In the genomic region with DNA sequence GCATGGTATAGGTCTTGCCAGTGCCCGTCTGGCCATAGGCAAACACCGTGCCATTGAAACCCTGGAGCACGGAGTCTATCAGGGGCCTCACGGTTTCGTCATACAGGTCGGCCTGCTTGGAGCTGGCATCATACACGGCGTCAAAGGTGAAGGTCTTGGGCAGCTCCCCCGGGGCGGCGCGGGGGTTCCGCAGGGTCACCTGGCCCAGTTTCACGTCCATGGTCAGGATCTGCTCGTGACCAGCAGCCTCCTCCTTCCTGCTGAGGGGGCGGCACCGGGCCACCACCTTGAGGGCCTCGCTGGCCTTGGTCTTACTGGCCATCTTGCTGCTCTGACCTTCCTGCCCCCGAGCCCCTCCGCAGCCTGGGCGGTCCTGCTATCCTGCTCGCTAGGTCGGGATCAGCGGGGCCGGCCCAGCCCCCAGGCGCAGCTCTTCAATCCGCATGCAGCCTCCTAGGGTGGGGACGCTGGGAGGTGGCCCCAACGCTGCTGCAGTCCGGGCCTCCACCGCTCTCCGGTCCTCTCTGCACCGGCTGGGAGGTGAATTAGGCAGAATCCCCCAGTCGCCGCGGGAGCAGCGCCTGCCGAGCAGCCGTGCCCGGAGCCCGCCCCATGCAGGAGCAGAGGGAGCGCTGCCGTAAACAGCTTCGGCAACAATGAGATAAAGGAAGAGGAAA, we compare ENCODE assay signal across 1 cellular context.
TF ChIP-seq lines count a peak whose summit lies in the region.

No MANE protein-coding gene starts in this region.

TF ChIP-seq in HepG2, 621 proteins besides CTCF, POLR2A, EP300 and RAD21 (continued from another document and continues in another):
- TF ChIP-seq PRDM10 (CRISPR knock-in tag; IDR thresholded peaks at IDR 0.05; ENCODE audit: low read depth) (peak; percentile 12; the same call in 1 of the 2 replicates), ZNF441 (CRISPR knock-in tag; IDR thresholded peaks at IDR 0.05; ENCODE audit: borderline replicate concordance) (peak; percentile 17; the same call in 1 of the 2 replicates), ZNF644 (CRISPR knock-in tag; IDR thresholded peaks at IDR 0.05; ENCODE audit: low read depth) (no peak), TAF1 (CRISPR knock-in tag; IDR thresholded peaks at IDR 0.05) (no peak; the same call in 1 of the 2 replicates), GZF1 (CRISPR knock-in tag; IDR thresholded peaks at IDR 0.05) (peak; percentile 36; the same call in 1 of the 2 replicates), NR2C2 (CRISPR knock-in tag; IDR thresholded peaks at IDR 0.05; ENCODE audit: borderline replicate concordance) (peak; percentile 54), REPIN1 (CRISPR knock-in tag; IDR thresholded peaks at IDR 0.05; ENCODE audit: borderline replicate concordance, low read depth) (peak; percentile 63; the same call in 1 of the 2 replicates), ZNF260 (CRISPR knock-in tag; IDR thresholded peaks at IDR 0.05; ENCODE audit: borderline replicate concordance, low read depth) (no peak), ZNF619 (CRISPR knock-in tag; IDR thresholded peaks at IDR 0.05) (peak; percentile 75; the same call in 1 of the 2 replicates), ARNTL (CRISPR knock-in tag; IDR thresholded peaks at IDR 0.05) (no peak), HNF4A (CRISPR knock-in tag; IDR thresholded peaks at IDR 0.05) (0 out of 2 replicates have a peak, but pooled peaks have one; percentile 15), TARDBP (CRISPR knock-in tag; IDR thresholded peaks at IDR 0.05) (peak; percentile 83; the same call in 1 of the 2 replicates), ARID5B (CRISPR knock-in tag; IDR thresholded peaks at IDR 0.05) (peak; percentile 27; the same call in 1 of the 2 replicates), KDM2A (CRISPR knock-in tag; IDR thresholded peaks at IDR 0.05; ENCODE audit: borderline replicate concordance, low read depth) (peak; percentile 38; the same call in 1 of the 2 replicates), ZNF839 (CRISPR knock-in tag; IDR thresholded peaks at IDR 0.05; ENCODE audit: borderline replicate concordance) (0 out of 2 replicates have a peak, but pooled peaks have one; percentile 34), GATAD2A (CRISPR knock-in tag; IDR thresholded peaks at IDR 0.05) (peak; percentile 28; the same call in 1 of the 2 replicates), PHF8 (CRISPR knock-in tag; IDR thresholded peaks at IDR 0.05) (peak; percentile 51), SRSF1 (optimal IDR thresholded peaks at IDR 0.05; ENCODE audit: low read depth, low read length) (peak; percentile 71), NR2F6 (IDR thresholded peaks at IDR 0.05) (peak; percentile 39; the same call in 1 of the 2 replicates), NR2F6 (CRISPR knock-in tag; IDR thresholded peaks at IDR 0.05) (peak; percentile 68), PITX1 (CRISPR knock-in tag; IDR thresholded peaks at IDR 0.05) (peak; percentile 41; the same call in 1 of the 2 replicates), RARA (CRISPR knock-in tag; IDR thresholded peaks at IDR 0.05) (peak; percentile 65), ZNF24 (IDR thresholded peaks at IDR 0.05) (no peak), PREB (CRISPR knock-in tag; IDR thresholded peaks at IDR 0.05) (no peak), NFKB2 (CRISPR knock-in tag; IDR thresholded peaks at IDR 0.05; ENCODE audit: borderline replicate concordance) (0 out of 2 replicates have a peak, but pooled peaks have one; percentile 19), ZNF136 (CRISPR knock-in tag; IDR thresholded peaks at IDR 0.05; ENCODE audit: low read depth) (0 out of 2 replicates have a peak, but pooled peaks have one; percentile 78), ZBTB21 (CRISPR knock-in tag; IDR thresholded peaks at IDR 0.05) (peak; percentile 58; the same call in 1 of the 2 replicates), TIGD3 (CRISPR knock-in tag; IDR thresholded peaks at IDR 0.05; ENCODE audit: borderline replicate concordance) (no peak)
- TF ChIP-seq, protein P1, sequence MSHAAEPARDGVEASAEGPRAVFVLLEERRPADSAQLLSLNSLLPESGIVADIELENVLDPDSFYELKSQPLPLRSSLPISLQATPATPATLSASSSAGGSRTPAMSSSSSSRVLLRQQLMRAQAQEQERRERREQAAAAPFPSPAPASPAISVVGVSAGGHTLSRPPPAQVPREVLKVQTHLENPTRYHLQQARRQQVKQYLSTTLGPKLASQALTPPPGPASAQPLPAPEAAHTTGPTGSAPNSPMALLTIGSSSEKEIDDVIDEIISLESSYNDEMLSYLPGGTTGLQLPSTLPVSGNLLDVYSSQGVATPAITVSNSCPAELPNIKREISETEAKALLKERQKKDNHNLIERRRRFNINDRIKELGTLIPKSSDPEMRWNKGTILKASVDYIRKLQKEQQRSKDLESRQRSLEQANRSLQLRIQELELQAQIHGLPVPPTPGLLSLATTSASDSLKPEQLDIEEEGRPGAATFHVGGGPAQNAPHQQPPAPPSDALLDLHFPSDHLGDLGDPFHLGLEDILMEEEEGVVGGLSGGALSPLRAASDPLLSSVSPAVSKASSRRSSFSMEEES (CRISPR knock-in tag; IDR thresholded peaks at IDR 0.05): 0 out of 2 replicates have a peak, but pooled peaks have one; percentile 18
- TF ChIP-seq, protein P2, sequence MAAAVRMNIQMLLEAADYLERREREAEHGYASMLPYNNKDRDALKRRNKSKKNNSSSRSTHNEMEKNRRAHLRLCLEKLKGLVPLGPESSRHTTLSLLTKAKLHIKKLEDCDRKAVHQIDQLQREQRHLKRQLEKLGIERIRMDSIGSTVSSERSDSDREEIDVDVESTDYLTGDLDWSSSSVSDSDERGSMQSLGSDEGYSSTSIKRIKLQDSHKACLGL (CRISPR knock-in tag; IDR thresholded peaks at IDR 0.05): peak; percentile 50; the same call in 1 of the 2 replicates
- TF ChIP-seq, protein P3, sequence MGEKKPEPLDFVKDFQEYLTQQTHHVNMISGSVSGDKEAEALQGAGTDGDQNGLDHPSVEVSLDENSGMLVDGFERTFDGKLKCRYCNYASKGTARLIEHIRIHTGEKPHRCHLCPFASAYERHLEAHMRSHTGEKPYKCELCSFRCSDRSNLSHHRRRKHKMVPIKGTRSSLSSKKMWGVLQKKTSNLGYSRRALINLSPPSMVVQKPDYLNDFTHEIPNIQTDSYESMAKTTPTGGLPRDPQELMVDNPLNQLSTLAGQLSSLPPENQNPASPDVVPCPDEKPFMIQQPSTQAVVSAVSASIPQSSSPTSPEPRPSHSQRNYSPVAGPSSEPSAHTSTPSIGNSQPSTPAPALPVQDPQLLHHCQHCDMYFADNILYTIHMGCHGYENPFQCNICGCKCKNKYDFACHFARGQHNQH (CRISPR knock-in tag; IDR thresholded peaks at IDR 0.05): no peak
- TF ChIP-seq, protein P4, sequence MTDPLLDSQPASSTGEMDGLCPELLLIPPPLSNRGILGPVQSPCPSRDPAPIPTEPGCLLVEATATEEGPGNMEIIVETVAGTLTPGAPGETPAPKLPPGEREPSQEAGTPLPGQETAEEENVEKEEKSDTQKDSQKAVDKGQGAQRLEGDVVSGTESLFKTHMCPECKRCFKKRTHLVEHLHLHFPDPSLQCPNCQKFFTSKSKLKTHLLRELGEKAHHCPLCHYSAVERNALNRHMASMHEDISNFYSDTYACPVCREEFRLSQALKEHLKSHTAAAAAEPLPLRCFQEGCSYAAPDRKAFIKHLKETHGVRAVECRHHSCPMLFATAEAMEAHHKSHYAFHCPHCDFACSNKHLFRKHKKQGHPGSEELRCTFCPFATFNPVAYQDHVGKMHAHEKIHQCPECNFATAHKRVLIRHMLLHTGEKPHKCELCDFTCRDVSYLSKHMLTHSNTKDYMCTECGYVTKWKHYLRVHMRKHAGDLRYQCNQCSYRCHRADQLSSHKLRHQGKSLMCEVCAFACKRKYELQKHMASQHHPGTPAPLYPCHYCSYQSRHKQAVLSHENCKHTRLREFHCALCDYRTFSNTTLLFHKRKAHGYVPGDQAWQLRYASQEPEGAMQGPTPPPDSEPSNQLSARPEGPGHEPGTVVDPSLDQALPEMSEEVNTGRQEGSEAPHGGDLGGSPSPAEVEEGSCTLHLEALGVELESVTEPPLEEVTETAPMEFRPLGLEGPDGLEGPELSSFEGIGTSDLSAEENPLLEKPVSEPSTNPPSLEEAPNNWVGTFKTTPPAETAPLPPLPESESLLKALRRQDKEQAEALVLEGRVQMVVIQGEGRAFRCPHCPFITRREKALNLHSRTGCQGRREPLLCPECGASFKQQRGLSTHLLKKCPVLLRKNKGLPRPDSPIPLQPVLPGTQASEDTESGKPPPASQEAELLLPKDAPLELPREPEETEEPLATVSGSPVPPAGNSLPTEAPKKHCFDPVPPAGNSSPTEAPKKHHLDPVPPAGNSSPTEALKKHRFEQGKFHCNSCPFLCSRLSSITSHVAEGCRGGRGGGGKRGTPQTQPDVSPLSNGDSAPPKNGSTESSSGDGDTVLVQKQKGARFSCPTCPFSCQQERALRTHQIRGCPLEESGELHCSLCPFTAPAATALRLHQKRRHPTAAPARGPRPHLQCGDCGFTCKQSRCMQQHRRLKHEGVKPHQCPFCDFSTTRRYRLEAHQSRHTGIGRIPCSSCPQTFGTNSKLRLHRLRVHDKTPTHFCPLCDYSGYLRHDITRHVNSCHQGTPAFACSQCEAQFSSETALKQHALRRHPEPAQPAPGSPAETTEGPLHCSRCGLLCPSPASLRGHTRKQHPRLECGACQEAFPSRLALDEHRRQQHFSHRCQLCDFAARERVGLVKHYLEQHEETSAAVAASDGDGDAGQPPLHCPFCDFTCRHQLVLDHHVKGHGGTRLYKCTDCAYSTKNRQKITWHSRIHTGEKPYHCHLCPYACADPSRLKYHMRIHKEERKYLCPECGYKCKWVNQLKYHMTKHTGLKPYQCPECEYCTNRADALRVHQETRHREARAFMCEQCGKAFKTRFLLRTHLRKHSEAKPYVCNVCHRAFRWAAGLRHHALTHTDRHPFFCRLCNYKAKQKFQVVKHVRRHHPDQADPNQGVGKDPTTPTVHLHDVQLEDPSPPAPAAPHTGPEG (CRISPR knock-in tag; IDR thresholded peaks at IDR 0.05): no peak
